In genomic region chr6:154157082-154157481, GRCh38 we compare ENCODE assay signal across 8 cellular contexts.
DNase-seq lines count a peak whose midpoint lies in the region; ATAC-seq and TF ChIP-seq lines count a peak whose summit lies in the region.

No MANE protein-coding gene starts in this region.

- H3K9me3 Mint-ChIP-seq in HFFc6 = no peaks in the 10 kb centered on the region
- H3K9me3 Mint-ChIP-seq in T-helper 2 cell treated with Interferon-gamma antibody and Interleukin-4, amounts not matched to agents 5 μg/mL and 100 μg/mL, for 36 hours = no peaks in the 10 kb centered on the region

- no peak overlapping the region for H3K27ac Mint-ChIP-seq in HFFc6
- H3K27ac Mint-ChIP-seq in T-helper 2 cell treated with Interferon-gamma antibody and Interleukin-4, amounts not matched to agents 5 μg/mL and 100 μg/mL, for 36 hours = peak overlapping the region; percentile 59

- H3K27me3 ChIP-seq in neutrophil (no peaks in the 10 kb centered on the region), prostate gland (replicated peaks; ENCODE audit: insufficient read depth) (no peaks in the 10 kb centered on the region)

- H3K4me1 Mint-ChIP-seq in HFFc6 (ENCODE audit: low read depth) = 0 out of 2 replicates have a peak, but pooled peaks cover 15% of the 10 kb centered on the region
- H3K4me1 Mint-ChIP-seq in T-helper 2 cell treated with Interferon-gamma antibody and Interleukin-4, amounts not matched to agents 5 μg/mL and 100 μg/mL, for 36 hours (ENCODE audit: low read depth) = peaks cover 24% of the 10 kb centered on the region

- 59% methylated on average over 4 of the region's 4 CpGs for WGBS in prostate gland

- no peak for TF ChIP-seq POLR2A in prostate gland (IDR thresholded peaks at IDR 0.05)

- H3K36me3 ChIP-seq in neutrophil = peaks cover 42% of the 10 kb centered on the region
- no peaks in the 10 kb centered on the region for H3K36me3 ChIP-seq in prostate gland

- peak; percentile 49 for ATAC-seq in GM18868 (IDR thresholded peaks at IDR 0.05; ENCODE audit: unreplicated experiment)

- H3K27ac ChIP-seq in neutrophil (peak overlapping the region; percentile 60), prostate gland (no peak overlapping the region)

- H3K4me1 ChIP-seq in neutrophil (ENCODE audit: control insufficient read depth in 1 of 2, insufficient read depth in 1 of 2, low read depth in 1 of 2, low read length in 1 of 2) (peaks cover 0 to 3% of the 10 kb centered on the region in 2 experiments), prostate gland (replicated peaks) (no peaks in the 10 kb centered on the region)

- H3K9me3 ChIP-seq in neutrophil (no peaks in the 10 kb centered on the region), prostate gland (no peaks in the 10 kb centered on the region)

- intact Hi-C loops in prostate gland (cut with DNase I) = loop anchor here (2.0 to 10.0 kb wide), 3 partner anchors 120 to 348 kb away; no protein-coding TSS in a partner anchor

- TF ChIP-seq CTCF in HFFc6 (IDR thresholded peaks at IDR 0.05) (no peak), neutrophil (IDR thresholded peaks at IDR 0.05) (no peak), prostate gland (IDR thresholded peaks at IDR 0.05) (no peak)

- H3K4me3 ChIP-seq in neutrophil (ENCODE audit: low read depth in 1 of 2, low read length in 1 of 2) = no peak overlapping the region
- H3K4me3 ChIP-seq in prostate gland = no peak overlapping the region

- peaks cover 8% of the 10 kb centered on the region for H3K27me3 Mint-ChIP-seq in HFFc6 (ENCODE audit: insufficient read depth)
- peaks cover 2% of the 10 kb centered on the region for H3K27me3 Mint-ChIP-seq in T-helper 2 cell treated with Interferon-gamma antibody and Interleukin-4, amounts not matched to agents 5 μg/mL and 100 μg/mL, for 36 hours (ENCODE audit: low read depth)

- no peaks in the 10 kb centered on the region for H3K36me3 Mint-ChIP-seq in HFFc6 (ENCODE audit: low read depth)
- H3K36me3 Mint-ChIP-seq in T-helper 2 cell treated with Interferon-gamma antibody and Interleukin-4, amounts not matched to agents 5 μg/mL and 100 μg/mL, for 36 hours (ENCODE audit: low read depth) = no peaks in the 10 kb centered on the region

- DNase-seq in HFFc6 (no peak), DMS53 treated with DMSO at 0.1 percent for 48 hours (lab: John Stamatoyannopoulos, UW; ENCODE audit: unreplicated experiment) (no peak), NCI-H82 treated with DMSO at 0.1 percent for 48 hours (lab: John Stamatoyannopoulos, UW; ENCODE audit: unreplicated experiment) (no peak), prostate gland (ENCODE audit: low spot score) (no peak)
- DNase-seq in T-helper 2 cell treated with Interferon-gamma antibody and Interleukin-4, amounts not matched to agents 5 μg/mL and 100 μg/mL, for 36 hours (ENCODE audit: low spot score) = peak; percentile 8
- DNase-seq in stimulated activated CD4-positive, alpha-beta T cell treated with anti-CD3 and anti-CD28 coated beads, Interleukin-1b, Interleukin-23, amount 100 ng/mL, for 48 hours = no peak

- H3K4me3 Mint-ChIP-seq in HFFc6 = peak overlapping the region; percentile 55; the same call in 1 of the 2 replicates
- H3K4me3 Mint-ChIP-seq in T-helper 2 cell treated with Interferon-gamma antibody and Interleukin-4, amounts not matched to agents 5 μg/mL and 100 μg/mL, for 36 hours = peak overlapping the region; percentile 68
